16 cellular contexts compared by ENCODE assay signal in the genomic region with DNA sequence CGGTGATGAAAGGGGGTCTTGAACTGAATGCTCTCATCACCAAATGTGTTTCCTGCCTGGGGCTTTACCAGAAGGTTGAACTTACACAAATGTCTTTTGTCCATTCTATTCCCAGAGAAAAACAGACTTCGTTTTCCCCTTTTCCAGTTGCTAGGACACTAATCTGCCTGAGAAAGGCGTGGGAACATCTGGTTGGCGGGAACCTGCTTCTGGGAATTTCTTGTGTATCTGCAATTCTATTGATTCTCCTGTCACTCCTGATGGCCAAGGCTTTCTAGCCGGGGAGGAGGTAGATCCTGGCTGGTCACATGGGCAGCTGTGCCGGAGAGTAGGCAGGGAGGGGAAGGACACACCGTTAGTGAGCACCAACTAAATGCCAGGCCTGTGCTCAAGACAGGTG. TPM values are rescaled to one million over a fixed set of nuclear protein-coding genes. Genes with fewer than 3 reads are reported as not detected.
A peak's percentile ranks its signal among the peaks of the same experiment; 100 is the strongest.
DNase-seq lines count a peak whose midpoint lies in the region; ATAC-seq and TF ChIP-seq lines count a peak whose summit lies in the region.
"Had no signal": no experiment of that assay in that cellular context is flagged by ENCODE, and none has a peak within 500 bp of the region (broad histone marks: within the 10 kb centered on the region; RNA-seq: fewer than 3 reads in every experiment).

No MANE protein-coding gene starts in this region.

- H3K4me1 Mint-ChIP-seq in glutamatergic neuron (ENCODE audit: low read depth, unreplicated experiment), result peaks cover 5% of the 10 kb centered on the region
- H3K4me1 Mint-ChIP-seq in progenitor cell of endocrine pancreas (ENCODE audit: low read depth), result peaks cover 55% of the 10 kb centered on the region
- H3K4me1 Mint-ChIP-seq: CD8-positive, alpha-beta memory T cell had no signal

- intact Hi-C loops in body of pancreas (cut with DNase I), result no loop called here

- H3K4me3 ChIP-seq in body of pancreas, result no peak overlapping the region
- H3K4me3 ChIP-seq: BLaER1 treated with 17β-estradiol and CSF1 and Interleukin-3, amounts not matched to agents 10 nM and 100 nM had no signal

- H3K27ac ChIP-seq in body of pancreas, result no peak overlapping the region
- H3K27ac ChIP-seq: BLaER1 treated with 17β-estradiol and CSF1 and Interleukin-3, amounts not matched to agents 10 nM and 100 nM had no signal

- H3K27me3 ChIP-seq in body of pancreas, result no peaks in the 10 kb centered on the region
- H3K27me3 ChIP-seq: BLaER1 treated with 17β-estradiol and CSF1 and Interleukin-3, amounts not matched to agents 10 nM and 100 nM had no signal

- no peaks in the 10 kb centered on the region for H3K9me3 Mint-ChIP-seq in glutamatergic neuron (ENCODE audit: unreplicated experiment)
- H3K9me3 Mint-ChIP-seq in progenitor cell of endocrine pancreas (ENCODE audit: low read depth), result peaks cover 3% of the 10 kb centered on the region
- H3K9me3 Mint-ChIP-seq: CD8-positive, alpha-beta memory T cell had no signal

- H3K36me3 ChIP-seq in body of pancreas (replicated peaks in 1 of 2; ENCODE audit: insufficient read depth in 1 of 2, low read depth in 2 of 2), result no peaks in the 10 kb centered on the region
- H3K36me3 ChIP-seq: BLaER1 treated with 17β-estradiol and CSF1 and Interleukin-3, amounts not matched to agents 10 nM and 100 nM had no signal

- no peaks in the 10 kb centered on the region for H3K9me3 ChIP-seq in body of pancreas
- H3K9me3 ChIP-seq: BLaER1 treated with 17β-estradiol and CSF1 and Interleukin-3, amounts not matched to agents 10 nM and 100 nM had no signal

- no peak overlapping the region for H3K27ac Mint-ChIP-seq in glutamatergic neuron (ENCODE audit: unreplicated experiment)
- H3K27ac Mint-ChIP-seq in progenitor cell of endocrine pancreas, result peak overlapping the region; percentile 65

- no peak for TF ChIP-seq POLR2A in body of pancreas (IDR thresholded peaks at IDR 0.05)

- 8 to 14% methylated on average over 7 of the region's 7 CpGs for WGBS in body of pancreas, 2 donors

- ATAC-seq in body of pancreas (peak; percentile 89), GM21423 (IDR thresholded peaks at IDR 0.05; ENCODE audit: unreplicated experiment) (no peak)
- ATAC-seq in stimulated activated naive CD8-positive, alpha-beta T cell treated with anti-CD3 and anti-CD28 coated beads, Interleukin-15, Interleukin-2, amounts not matched to agents 100 U/mL and 50 U/mL, for 24 hours, result no peak

- H3K27me3 Mint-ChIP-seq in glutamatergic neuron (ENCODE audit: unreplicated experiment), result peaks cover 2% of the 10 kb centered on the region
- H3K27me3 Mint-ChIP-seq in progenitor cell of endocrine pancreas, result no peaks in the 10 kb centered on the region

- peaks cover 29% of the 10 kb centered on the region for H3K4me1 ChIP-seq in body of pancreas

- DNase-seq in NCI-H748 (lab: John Stamatoyannopoulos, UW; ENCODE audit: unreplicated experiment) (peak; percentile 31), NCI-H748 treated with DMSO at 0.1 percent for 48 hours (lab: John Stamatoyannopoulos, UW) (no peak), body of pancreas (peak; percentile 60 to 77 (median 70)), glutamatergic neuron (peak; percentile 32), progenitor cell of endocrine pancreas (ENCODE audit: low spot score, unreplicated experiment) (no peak), NK-92 (lab: John Stamatoyannopoulos, UW; ENCODE audit: unreplicated experiment) (no peak)
- no peak for DNase-seq in stimulated activated naive CD8-positive, alpha-beta T cell treated with anti-CD3 and anti-CD28 coated beads, Interleukin-15, Interleukin-2, amounts not matched to agents 100 U/mL and 50 U/mL, for 24 hours
- DNase-seq: CD8-positive, alpha-beta memory T cell; NCI-H1417 treated with DMSO at 0.1 percent for 48 hours; NCI-H2029 treated with DMSO at 0.1 percent for 48 hours; NCI-H526; RPMI8226; SIG-M5 had no signal

- H3K4me3 Mint-ChIP-seq in glutamatergic neuron (ENCODE audit: unreplicated experiment) (no peak overlapping the region), progenitor cell of endocrine pancreas (ENCODE audit: low read depth) (no peak overlapping the region)
- H3K4me3 Mint-ChIP-seq: CD8-positive, alpha-beta memory T cell had no signal

- TF ChIP-seq CTCF in body of pancreas (IDR thresholded peaks at IDR 0.05) (no peak), glutamatergic neuron (IDR thresholded peaks at IDR 0.05; ENCODE audit: partially characterized antibody, unreplicated experiment) (no peak), progenitor cell of endocrine pancreas (IDR thresholded peaks at IDR 0.05; ENCODE audit: unreplicated experiment) (no peak)

- H3K36me3 Mint-ChIP-seq in glutamatergic neuron (ENCODE audit: unreplicated experiment) (no peaks in the 10 kb centered on the region), progenitor cell of endocrine pancreas (ENCODE audit: insufficient read depth) (no peaks in the 10 kb centered on the region)
- H3K36me3 Mint-ChIP-seq: CD8-positive, alpha-beta memory T cell had no signal

RNA-seq across cellular contexts. Expression of a gene that starts 31.1 kb away (rescaled TPM):
- 10 to 100 TPM; 11.2 to 17.8 TPM for total RNA-seq in body of pancreas
- 22.1 TPM for total RNA-seq in glutamatergic neuron (ENCODE audit: unreplicated experiment)
- 25.7 and 25.8 TPM in 2 replicates for total RNA-seq in progenitor cell of endocrine pancreas

RNA-seq across cellular contexts. Expression of a gene that starts 54.4 kb away (rescaled TPM):
- total RNA-seq in body of pancreas (not detected), glutamatergic neuron (ENCODE audit: unreplicated experiment) (not detected), progenitor cell of endocrine pancreas (0.13 and 0.19 TPM in 2 replicates)
- total RNA-seq: Daoy had no signal

Comparison
In these comparisons a context has a peak if more than half of its experiments do, and no peak if none do; other contexts are left out.
1. DNase-seq: peak in NCI-H748 (single experiment), body of pancreas (4 of 4) and glutamatergic neuron (single experiment); none in NCI-H748 treated with DMSO at 0.1 percent for 48 hours (single experiment), progenitor cell of endocrine pancreas (single experiment), NK-92 (single experiment) and stimulated activated naive CD8-positive, alpha-beta T cell treated with anti-CD3 and anti-CD28 coated beads, Interleukin-15, Interleukin-2, amounts not matched to agents 100 U/mL and 50 U/mL, for 24 hours (single experiment).